ENCODE assay signal across 1 cellular context in genomic region chr22:36900880-36901279, GRCh38.
A peak's percentile ranks its signal among the peaks of the same experiment; 100 is the strongest.
TF ChIP-seq lines count a peak whose summit lies in the region.

No MANE protein-coding gene starts in this region.

TF ChIP-seq in GM23338, 12 proteins besides CTCF, POLR2A, EP300 and RAD21 (continued from another document):
- TF ChIP-seq ZNF462 (CRISPR knock-in tag; IDR thresholded peaks at IDR 0.05) = peak; percentile 91
- no peak for TF ChIP-seq STAT1 (IDR thresholded peaks at IDR 0.05; ENCODE audit: unreplicated experiment)
- TF ChIP-seq EZH2 (IDR thresholded peaks at IDR 0.05; ENCODE audit: low read depth, unreplicated experiment) = no peak
